In the genomic region with DNA sequence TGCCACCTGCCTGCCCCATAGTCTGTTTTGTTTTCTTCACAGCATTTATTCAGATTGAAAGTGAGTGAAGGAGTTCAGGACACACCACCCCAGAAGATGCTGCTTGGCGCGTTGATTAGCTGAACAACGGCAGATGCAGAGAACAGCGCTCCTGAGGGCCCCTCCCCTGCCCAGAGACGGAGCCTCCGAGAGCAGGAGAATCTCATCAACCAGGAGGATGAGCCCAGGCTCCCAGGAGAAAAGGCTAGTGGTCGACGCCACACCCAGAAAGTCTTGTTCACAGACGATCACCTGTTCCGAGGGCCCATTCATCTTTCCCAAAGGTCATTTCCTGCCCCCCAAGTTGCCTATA, we compare ENCODE assay signal across 1 cellular context.
TF ChIP-seq lines count a peak whose summit lies in the region.

No MANE protein-coding gene starts in this region.

TF ChIP-seq in H1, 55 proteins besides CTCF, POLR2A, EP300 and RAD21:
- TF ChIP-seq JUND (IDR thresholded peaks at IDR 0.05; ENCODE audit: low read length): no peak
- TF ChIP-seq KDM5A (IDR thresholded peaks at IDR 0.05; ENCODE audit: low read length): no peak
- no peak for TF ChIP-seq CTBP2 (IDR thresholded peaks at IDR 0.05; ENCODE audit: borderline replicate concordance, insufficient read depth, insufficient read length, low read length)
- no peak for TF ChIP-seq EGR1 (IDR thresholded peaks at IDR 0.05; ENCODE audit: borderline replicate concordance, low read depth, low read length)
- no peak for TF ChIP-seq NRF1 (IDR thresholded peaks at IDR 0.05; ENCODE audit: low read depth, low read length)
- no peak for TF ChIP-seq CREB1 (IDR thresholded peaks at IDR 0.05)
- no peak for TF ChIP-seq RBBP5 (IDR thresholded peaks at IDR 0.05; ENCODE audit: borderline replicate concordance, low read depth, low read length)
- no peak for TF ChIP-seq KDM1A (IDR thresholded peaks at IDR 0.05; ENCODE audit: borderline replicate concordance, low read length)
- TF ChIP-seq SP4 (IDR thresholded peaks at IDR 0.05; ENCODE audit: low read length): no peak
- TF ChIP-seq HDAC6 (IDR thresholded peaks at IDR 0.05; ENCODE audit: low read depth, low read length): no peak
- no peak for TF ChIP-seq E2F6 (IDR thresholded peaks at IDR 0.05)
